ENCODE assay signal across 9 cellular contexts in the genomic region with DNA sequence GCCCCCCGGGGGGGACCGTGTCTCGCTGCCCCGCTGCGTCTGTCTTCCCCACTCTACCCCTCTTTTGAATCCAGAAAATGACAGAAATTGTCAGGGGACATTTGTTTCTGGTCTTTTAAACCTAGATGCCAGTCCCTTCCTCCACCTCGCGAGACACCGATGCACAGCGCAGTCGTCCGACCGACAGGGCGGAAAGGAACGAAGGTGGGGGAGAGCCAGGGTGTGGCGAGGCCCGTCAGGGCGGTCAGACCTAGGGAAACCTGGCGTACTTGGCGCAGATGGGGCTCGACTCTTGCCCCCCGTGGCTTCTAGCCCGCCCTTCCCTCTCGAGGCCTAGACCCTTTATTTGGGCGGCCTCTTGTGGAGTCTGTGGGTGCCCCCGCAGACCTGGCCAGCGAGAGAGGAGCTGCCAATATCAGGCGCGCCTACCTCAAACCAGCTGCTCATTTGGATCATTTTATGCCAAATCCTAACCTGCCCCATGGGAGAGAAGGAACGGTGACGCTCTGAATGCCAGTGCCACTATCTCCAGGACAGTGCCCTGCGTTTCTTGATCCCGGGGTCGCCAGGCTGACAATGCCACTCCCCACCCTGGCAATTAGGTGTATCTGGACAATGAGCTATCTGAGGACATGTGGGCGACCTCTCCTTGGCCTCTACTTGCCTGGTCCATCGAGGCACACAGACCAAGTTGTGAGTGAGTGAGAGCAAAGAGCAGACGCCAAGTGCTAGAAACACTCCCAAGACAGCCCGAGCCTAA. TPM values are rescaled to one million over a fixed set of nuclear protein-coding genes. Genes with fewer than 3 reads are reported as not detected.
DNase-seq lines count a peak whose midpoint lies in the region; ATAC-seq, FAIRE-seq and TF ChIP-seq lines count a peak whose summit lies in the region.
"Had no signal": no experiment of that assay in that cellular context is flagged by ENCODE, and none has a peak within 500 bp of the region (broad histone marks: within the 10 kb centered on the region; RNA-seq: fewer than 3 reads in every experiment).

No MANE protein-coding gene starts in this region.

- H2AFZ ChIP-seq in keratinocyte (ENCODE audit: control insufficient read depth, low read length) = peak overlapping the region; percentile 41

- no peaks in the 10 kb centered on the region for H3K9me1 ChIP-seq in keratinocyte (ENCODE audit: control insufficient read depth, extremely low read depth, insufficient read depth, low read length)

- H3K79me2 ChIP-seq in keratinocyte (ENCODE audit: control insufficient read depth, insufficient read depth, low read length) = no peaks in the 10 kb centered on the region

- no peaks in the 10 kb centered on the region for H4K20me1 ChIP-seq in keratinocyte (ENCODE audit: control insufficient read depth, extremely low read depth, insufficient read depth, low read length)

- H3K4me3 ChIP-seq in astrocyte of the cerebellum (ENCODE audit: low read depth, low read length) (peak overlapping the region; percentile 74), keratinocyte (ENCODE audit: control insufficient read depth in 2 of 3, extremely low read depth in 1 of 3, insufficient read depth in 2 of 3, low read depth in 1 of 3, low read length in 3 of 3) (peak overlapping the region; percentile 56 to 73 (median 61))

- peak overlapping the region; percentile 77 to 84 for H3K4me3 Mint-ChIP-seq in stimulated activated naive CD8-positive, alpha-beta T cell treated with anti-CD3 and anti-CD28 coated beads, Interleukin-15, amount 100 ng/mL, for 72 hours

- no peaks in the 10 kb centered on the region for H3K36me3 ChIP-seq in keratinocyte (ENCODE audit: control insufficient read depth in 2 of 2, extremely low read depth in 1 of 2, insufficient read depth in 2 of 2, low read length in 2 of 2)

- dilution Hi-C loops in keratinocyte (cut with MboI; ENCODE audit: extremely low pct_ligation_motif_present, low sequenced_read_pairs) = no loop called here

- no peak overlapping the region for H3K27ac Mint-ChIP-seq in stimulated activated naive CD8-positive, alpha-beta T cell treated with anti-CD3 and anti-CD28 coated beads, Interleukin-15, amount 100 ng/mL, for 72 hours

- peak overlapping the region; percentile 67 for H3K4me2 ChIP-seq in keratinocyte (ENCODE audit: control insufficient read depth, extremely low read depth, insufficient read depth, low read depth, low read length)

- in situ Hi-C loops in astrocyte of the cerebellum (cut with HindIII; ENCODE audit: low sequenced_read_pairs) = no loop called here

- H3K27me3 ChIP-seq in keratinocyte (ENCODE audit: control insufficient read depth, extremely low read depth, insufficient read depth, low read length) = peaks cover 46% of the 10 kb centered on the region

- ATAC-seq in Right ventricle myocardium inferior (no peak), Right ventricle myocardium superior (ENCODE audit: poor library complexity) (no peak), GM18511 (IDR thresholded peaks at IDR 0.05; ENCODE audit: unreplicated experiment) (no peak), HG03342 (IDR thresholded peaks at IDR 0.05; ENCODE audit: unreplicated experiment) (no peak)
- ATAC-seq in stimulated activated naive CD8-positive, alpha-beta T cell treated with anti-CD3 and anti-CD28 coated beads, Interleukin-15, amount 100 ng/mL, for 72 hours = peak; percentile 29

- H3K4me1 Mint-ChIP-seq in stimulated activated naive CD8-positive, alpha-beta T cell treated with anti-CD3 and anti-CD28 coated beads, Interleukin-15, amount 100 ng/mL, for 72 hours = peaks cover 11% of the 10 kb centered on the region

- peaks cover 72% of the 10 kb centered on the region for H3K27me3 Mint-ChIP-seq in stimulated activated naive CD8-positive, alpha-beta T cell treated with anti-CD3 and anti-CD28 coated beads, Interleukin-15, amount 100 ng/mL, for 72 hours

- no peak for FAIRE-seq in keratinocyte (lab: Jason Lieb, UNC)
- FAIRE-seq: GM18507 had no signal

- peak overlapping the region; percentile 31 for H3K9ac ChIP-seq in keratinocyte (ENCODE audit: control insufficient read depth, extremely low read depth, insufficient read depth, low read length)

- intact Hi-C loops in Right ventricle myocardium inferior (cut with DNase I) = no loop called here
- intact Hi-C loops in Right ventricle myocardium superior (cut with DNase I) = no loop called here

- no peaks in the 10 kb centered on the region for H3K4me1 ChIP-seq in keratinocyte (ENCODE audit: control insufficient read depth, extremely low read depth, insufficient read depth, low read length)

- DNase-seq in Right ventricle myocardium inferior (ENCODE audit: missing footprints) (peak; percentile 58), Right ventricle myocardium superior (no peak), astrocyte of the cerebellum (ENCODE audit: low read depth) (no peak), keratinocyte (ENCODE audit: low read depth, low spot score) (no peak), NCI-H1930 (lab: John Stamatoyannopoulos, UW) (no peak)
- no peak for DNase-seq in stimulated activated naive CD8-positive, alpha-beta T cell treated with anti-CD3 and anti-CD28 coated beads, Interleukin-15, amount 100 ng/mL, for 72 hours

- H3K9me3 ChIP-seq in keratinocyte (ENCODE audit: control insufficient read depth, low read depth, low read length) = no peaks in the 10 kb centered on the region

- no peak overlapping the region for H3K27ac ChIP-seq in keratinocyte (ENCODE audit: control insufficient read depth, insufficient read depth, low read length)

- no peak for TF ChIP-seq CTCF in astrocyte of the cerebellum (IDR thresholded peaks at IDR 0.05; ENCODE audit: low read depth, low read length, missing control alignments)
- no peak for TF ChIP-seq CTCF in keratinocyte (optimal IDR thresholded peaks at IDR 0.05 in 1 of 3, IDR thresholded peaks at IDR 0.05 in 1 of 3, conservative IDR thresholded peaks at IDR 0.05 in 1 of 3; ENCODE audit: extremely low read depth in 1 of 3, insufficient read depth in 2 of 3, low read length in 3 of 3)

- H3K9me3 Mint-ChIP-seq in stimulated activated naive CD8-positive, alpha-beta T cell treated with anti-CD3 and anti-CD28 coated beads, Interleukin-15, amount 100 ng/mL, for 72 hours = no peaks in the 10 kb centered on the region

RNA-seq across cellular contexts. Expression of gene RAB6B, which starts 0.5 kb away (rescaled TPM):
- total RNA-seq in Right ventricle myocardium inferior = 58.8 TPM
- 48.5 TPM for total RNA-seq in Right ventricle myocardium superior
- 2.2 to 5.5 TPM (median 2.9 TPM) in 3 replicates for polyA plus RNA-seq in keratinocyte
- 2.1 TPM for polyA plus RNA-seq in keratinocyte (2011; ENCODE audit: low read depth)
- 5.9 and 6.5 TPM in 2 replicates for polyA plus RNA-seq in keratinocyte (2011; cell fraction: cytosol; rRNA removed)
- 6.3 and 7.9 TPM in 2 replicates for polyA plus RNA-seq in keratinocyte (2011; cell fraction: nucleus; rRNA removed)
- polyA plus RNA-seq in keratinocyte (2012; ENCODE audit: low replicate concordance) = 1.6 and 4.3 TPM in 2 replicates
- 2.0 to 9.2 TPM (median 6.3 TPM) in 3 replicates for polyA minus RNA-seq in keratinocyte
- polyA minus RNA-seq in keratinocyte (2011; cell fraction: cytosol; rRNA and poly(A)+ RNA removed) = 2.7 TPM
- 3.4 and 4.8 TPM in 2 replicates for polyA minus RNA-seq in keratinocyte (2011; cell fraction: nucleus; rRNA and poly(A)+ RNA removed)
